In genomic region chr11:94504689-94505293, GRCh38 we compare ENCODE assay signal across 8 cellular contexts. TPM values are rescaled to one million over a fixed set of nuclear protein-coding genes. Genes with fewer than 3 reads are reported as not detected.
DNase-seq lines count a peak whose midpoint lies in the region; ATAC-seq, FAIRE-seq and TF ChIP-seq lines count a peak whose summit lies in the region.

No MANE protein-coding gene starts in this region.

- 12 to 24% methylated on average over 3 of the region's 3 CpGs for WGBS in lung, 2 donors

- no peaks in the 10 kb centered on the region for H3K4me1 ChIP-seq in lung (ENCODE audit: control insufficient read depth in 2 of 2, insufficient read depth in 2 of 2, low read length in 2 of 2)

- FAIRE-seq in bronchial epithelial cell (lab: Jason Lieb, UNC): no peak

- H3K36me3 ChIP-seq in bronchial epithelial cell (ENCODE audit: control insufficient read depth, insufficient read depth, low read length) (peaks cover 2% of the 10 kb centered on the region), lung (ENCODE audit: control insufficient read depth in 2 of 2, insufficient read depth in 2 of 2, low read length in 2 of 2) (peaks cover 2 to 6% of the 10 kb centered on the region in 2 donors)

- H3K27me3 ChIP-seq in bronchial epithelial cell (ENCODE audit: control insufficient read depth, insufficient read depth, low read length) (no peaks in the 10 kb centered on the region), lung (ENCODE audit: control insufficient read depth, insufficient read depth) (no peaks in the 10 kb centered on the region)

- ATAC-seq in HG02870 (IDR thresholded peaks at IDR 0.05; ENCODE audit: unreplicated experiment) (peak; percentile 65), lung (ENCODE audit: insufficient read depth, low FRiP score) (no peak)

- peak; percentile 54 for DNase-seq in NCI-H2196 (lab: John Stamatoyannopoulos, UW; ENCODE audit: unreplicated experiment)
- no peak for DNase-seq in NCI-H2196 treated with DMSO at 0.1 percent for 48 hours (lab: John Stamatoyannopoulos, UW; ENCODE audit: unreplicated experiment)
- peak; percentile 39 for DNase-seq in NCI-H774 (lab: John Stamatoyannopoulos, UW)
- peak; percentile 69 for DNase-seq in bronchial epithelial cell (ENCODE audit: low read depth)
- no peak for DNase-seq in lung (ENCODE audit: low spot score)
- no peak for DNase-seq in posterior vena cava (ENCODE audit: low spot score)
- no peak for DNase-seq in GM19238 (ENCODE audit: insufficient read length, low spot score)

- intact Hi-C loops in posterior vena cava (cut with DNase I): no loop called here

- H3K4me3 ChIP-seq in bronchial epithelial cell (ENCODE audit: low read depth, low read length) (no peak overlapping the region), lung (no peak overlapping the region)

- TF ChIP-seq CTCF in bronchial epithelial cell (IDR thresholded peaks at IDR 0.05; ENCODE audit: insufficient read depth, low read length, severe bottlenecking) (peak; percentile 40), lung (IDR thresholded peaks at IDR 0.05; ENCODE audit: control extremely low read depth, extremely low read depth) (peak; percentile 42)

- H3K27ac ChIP-seq in lung (ENCODE audit: low read depth in 1 of 2, low read length in 1 of 2): no peak overlapping the region

- no peaks in the 10 kb centered on the region for H3K9me3 ChIP-seq in lung (ENCODE audit: control insufficient read depth in 2 of 2, insufficient read depth in 1 of 2, low read length in 1 of 2)

RNA-seq across cellular contexts. Expression of gene C11orf97, which starts 7.5 kb away (rescaled TPM):
- total RNA-seq in bronchial epithelial cell: not detected in 2 replicates
- 10 to 100 TPM in 1 of 2 donors, 1 to 10 TPM in 1; 6.3 to 14.7 TPM for total RNA-seq in lung
- polyA plus RNA-seq in lung: 1 to 10 TPM; 4.1 to 7.4 TPM
- not detected for total RNA-seq in posterior vena cava

RNA-seq across cellular contexts. Expression of gene ANKRD49, which starts 11.0 kb away (rescaled TPM):
- total RNA-seq in bronchial epithelial cell (17.1 and 20.5 TPM in 2 replicates), lung (10 to 100 TPM; 10.4 to 22.6 TPM), posterior vena cava (10 to 100 TPM; 11.8 to 14.8 TPM)
- 10 to 100 TPM; 13.0 to 18.1 TPM for polyA plus RNA-seq in lung

RNA-seq across cellular contexts. Expression of gene MRE11, which starts 11.1 kb away (rescaled TPM):
- 4.9 and 9.7 TPM in 2 replicates for total RNA-seq in bronchial epithelial cell
- 10 to 100 TPM; 16.1 to 67.8 TPM for total RNA-seq in lung
- 1 to 10 TPM; 4.3 to 5.6 TPM for polyA plus RNA-seq in lung
- total RNA-seq in posterior vena cava: 10 to 100 TPM; 15.2 to 15.9 TPM

RNA-seq across cellular contexts. Expression of gene FUT4, which starts 38.9 kb away (rescaled TPM):
- total RNA-seq in bronchial epithelial cell (1.0 and 1.8 TPM in 2 replicates), lung (1 to 10 TPM; 7.5 to 9.7 TPM), posterior vena cava (1 to 10 TPM; 5.3 to 6.8 TPM)
- 1 to 10 TPM; 1.0 to 6.9 TPM for polyA plus RNA-seq in lung

Comparison
In these comparisons a context has a peak if more than half of its experiments do, and no peak if none do; other contexts are left out.
1. DNase-seq: peak in NCI-H2196 (single experiment), NCI-H774 (single experiment) and bronchial epithelial cell (single experiment); none in NCI-H2196 treated with DMSO at 0.1 percent for 48 hours (single experiment), lung (single experiment), posterior vena cava (single experiment) and GM19238 (single experiment).